ENCODE assay signal across 1 cellular context in the genomic region with DNA sequence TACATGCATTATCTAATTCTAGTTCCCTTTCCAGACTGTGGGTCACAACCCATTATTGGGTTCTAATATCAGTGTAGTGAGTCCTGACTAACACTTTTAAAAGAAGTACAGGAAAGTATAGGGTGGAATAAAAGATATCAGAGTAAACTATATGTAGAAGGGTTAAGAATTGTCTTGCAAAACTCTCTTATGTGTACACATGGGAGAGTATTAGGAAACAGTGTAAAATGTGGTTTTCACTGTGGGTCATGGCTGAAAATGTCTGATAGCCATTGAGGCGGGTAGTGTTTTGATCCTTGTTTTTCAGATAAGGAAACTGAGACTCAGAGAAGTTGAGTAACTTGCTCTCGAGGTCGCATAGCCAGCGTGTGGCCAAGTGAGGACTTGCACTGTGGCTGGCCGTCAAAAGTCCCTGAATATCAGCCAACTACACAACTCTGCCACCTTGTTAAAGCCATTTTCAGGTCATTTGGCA.
TF ChIP-seq lines count a peak whose summit lies in the region.

No MANE protein-coding gene starts in this region.

TF ChIP-seq in GM12878, 131 proteins besides CTCF, POLR2A, EP300 and RAD21:
- TF ChIP-seq SMAD1 (IDR thresholded peaks at IDR 0.05; ENCODE audit: low read depth, partially characterized antibody) (peak; percentile 27), NR2F1 (conservative IDR thresholded peaks at IDR 0.05) (0 out of 2 replicates have a peak, but pooled peaks have one; percentile 30), DPF2 (IDR thresholded peaks at IDR 0.05) (0 out of 2 replicates have a peak, but pooled peaks have one; percentile 19), MLLT1 (IDR thresholded peaks at IDR 0.05) (no peak)
- TF ChIP-seq, protein P1, sequence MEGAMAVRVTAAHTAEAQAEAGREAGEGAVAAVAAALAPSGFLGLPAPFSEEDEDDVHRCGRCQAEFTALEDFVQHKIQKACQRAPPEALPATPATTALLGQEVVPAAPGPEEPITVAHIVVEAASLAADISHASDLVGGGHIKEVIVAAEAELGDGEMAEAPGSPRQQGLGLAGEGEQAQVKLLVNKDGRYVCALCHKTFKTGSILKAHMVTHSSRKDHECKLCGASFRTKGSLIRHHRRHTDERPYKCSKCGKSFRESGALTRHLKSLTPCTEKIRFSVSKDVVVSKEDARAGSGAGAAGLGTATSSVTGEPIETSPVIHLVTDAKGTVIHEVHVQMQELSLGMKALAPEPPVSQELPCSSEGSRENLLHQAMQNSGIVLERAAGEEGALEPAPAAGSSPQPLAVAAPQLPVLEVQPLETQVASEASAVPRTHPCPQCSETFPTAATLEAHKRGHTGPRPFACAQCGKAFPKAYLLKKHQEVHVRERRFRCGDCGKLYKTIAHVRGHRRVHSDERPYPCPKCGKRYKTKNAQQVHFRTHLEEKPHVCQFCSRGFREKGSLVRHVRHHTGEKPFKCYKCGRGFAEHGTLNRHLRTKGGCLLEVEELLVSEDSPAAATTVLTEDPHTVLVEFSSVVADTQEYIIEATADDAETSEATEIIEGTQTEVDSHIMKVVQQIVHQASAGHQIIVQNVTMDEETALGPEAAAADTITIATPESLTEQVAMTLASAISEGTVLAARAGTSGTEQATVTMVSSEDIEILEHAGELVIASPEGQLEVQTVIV (IDR thresholded peaks at IDR 0.05; ENCODE audit: borderline replicate concordance, partially characterized antibody), result no peak
